In the genomic region with DNA sequence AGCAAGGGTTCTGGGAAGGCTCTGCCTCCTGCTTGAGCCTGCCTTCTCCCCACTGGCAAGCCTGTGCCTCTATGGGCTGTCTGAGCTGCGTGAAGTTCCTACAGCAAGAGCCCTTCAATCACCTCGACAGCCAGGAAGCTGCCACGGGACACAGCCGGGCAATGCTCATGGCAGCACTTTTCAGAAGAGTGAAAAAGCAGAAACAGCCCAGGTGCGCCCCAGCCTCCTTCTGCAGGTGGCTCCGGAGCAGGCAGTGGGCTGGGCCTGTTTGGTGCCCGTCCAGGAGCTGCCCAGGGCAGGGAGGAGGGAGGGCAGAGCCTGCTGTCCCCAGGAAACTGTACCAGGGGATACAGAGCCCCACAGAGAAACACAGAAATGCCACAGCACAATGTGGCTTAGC, we compare ENCODE assay signal across 12 cellular contexts. TPM values are rescaled to one million over a fixed set of nuclear protein-coding genes. Genes with fewer than 3 reads are reported as not detected.
DNase-seq lines count a peak whose midpoint lies in the region; ATAC-seq and TF ChIP-seq lines count a peak whose summit lies in the region.
"Had no signal": no experiment of that assay in that cellular context is flagged by ENCODE, and none has a peak within 500 bp of the region (broad histone marks: within the 10 kb centered on the region; RNA-seq: fewer than 3 reads in every experiment).

No MANE protein-coding gene starts in this region.

- no peak overlapping the region for H3K23ac ChIP-seq in IMR-90 (ENCODE audit: low read depth, low read length)
- no peak overlapping the region for H3K23ac ChIP-seq in neuronal stem cell (ENCODE audit: low read depth, low read length, poor library complexity)

- intact Hi-C loops in IMR-90 (cut with micrococcal nuclease), result no loop called here

- H2AK5ac ChIP-seq in IMR-90 (ENCODE audit: low read depth, low read length) (no peak overlapping the region), neuronal stem cell (ENCODE audit: low read depth, low read length) (peak overlapping the region; percentile 95)

- BruUV-seq in IMR-90 (replicated peaks; lab: Mats Ljungman, UMichigan), result no TSS peak

- CTCF ChIA-PET in IMR-90 (lab: Yijun Ruan, JAX), result interaction anchor here (1.9 kb wide), 1 partner anchor 187 kb away, joined by 5 read pairs; no protein-coding TSS in a partner anchor
- CTCF ChIA-PET in RWPE1 (lab: Yijun Ruan, JAX), result interaction anchor here (0.7 kb wide), 1 partner anchor 13 kb away, joined by 3 read pairs; no protein-coding TSS in a partner anchor

- H2AK9ac ChIP-seq in IMR-90 (replicated peaks; ENCODE audit: low read depth, low read length, poor library complexity), result peak overlapping the region; percentile 28

- H3K4ac ChIP-seq in IMR-90 (ENCODE audit: low read depth, low read length), result no peak overlapping the region
- no peak overlapping the region for H3K4ac ChIP-seq in neuronal stem cell (ENCODE audit: low read length)

- H3K4me2 ChIP-seq in IMR-90 (ENCODE audit: low read depth, low read length) (no peak overlapping the region), neuronal stem cell (ENCODE audit: insufficient read depth, low read length, poor library complexity, severe bottlenecking) (no peak overlapping the region)

- H3K9me3 ChIP-seq in IMR-90 (ENCODE audit: control insufficient read depth, insufficient read depth, low read length), result no peaks in the 10 kb centered on the region; the same call in 1 of the 2 replicates
- H3K9me3 ChIP-seq in neuronal stem cell (replicated peaks in 1 of 2; ENCODE audit: control insufficient read depth in 2 of 2, insufficient read depth in 1 of 2, low read depth in 1 of 2, low read length in 2 of 2), result peaks cover 0 to 7% of the 10 kb centered on the region in 2 donors
- peaks cover 4% of the 10 kb centered on the region; the same call in 1 of the 2 replicates for H3K9me3 ChIP-seq in SJCRH30 (replicated peaks)

- H2AFZ ChIP-seq in IMR-90 (replicated peaks; ENCODE audit: low read length, poor library complexity) (no peak overlapping the region), neuronal stem cell (ENCODE audit: low read length) (no peak overlapping the region)

- ATAC-seq in IMR-90 (ENCODE audit: low read depth) (no peak), GM19023 (IDR thresholded peaks at IDR 0.05; ENCODE audit: unreplicated experiment) (no peak)
- ATAC-seq: HepG2 had no signal

- no peak for DNase-seq in IMR-90
- no peak for DNase-seq in RWPE1 (ENCODE audit: low spot score)
- DNase-seq in neuronal stem cell (ENCODE audit: low spot score), result no peak
- no peak for DNase-seq in DMS79 (lab: John Stamatoyannopoulos, UW)
- no peak for DNase-seq in NCI-H2029 (lab: John Stamatoyannopoulos, UW)
- DNase-seq in SJCRH30, result no peak
- DNase-seq: CD8-positive, alpha-beta memory T cell; DMS53; GOT3; H9 had no signal

- POLR2A ChIA-PET in IMR-90 (lab: Charles Lee; ENCODE audit: unreplicated experiment) (no interaction called here), RWPE1 (lab: Yijun Ruan, JAX; ENCODE audit: low non-redundant PET) (no interaction called here)

- H3K79me1 ChIP-seq in IMR-90 (ENCODE audit: low read depth in 1 of 2, low read length in 2 of 2), result no peaks in the 10 kb centered on the region
- H3K79me1 ChIP-seq in neuronal stem cell (ENCODE audit: low read depth, low read length), result no peaks in the 10 kb centered on the region

- in situ Hi-C loops in IMR-90 (cut with MboI; ENCODE audit: low sequenced_read_pairs), result no loop called here

- no peak for TF ChIP-seq CTCF in IMR-90 (conservative IDR thresholded peaks at IDR 0.05; ENCODE audit: low read depth, low read length)
- TF ChIP-seq CTCF in RWPE1 (conservative IDR thresholded peaks at IDR 0.05; ENCODE audit: low read depth), result no peak

- H3K56ac ChIP-seq in IMR-90 (ENCODE audit: extremely low read depth, insufficient read depth, low read length), result no peak overlapping the region

- no peak overlapping the region for H3K18ac ChIP-seq in IMR-90 (ENCODE audit: low read depth, low read length)
- H3K18ac ChIP-seq in neuronal stem cell (ENCODE audit: low read length), result peak overlapping the region; percentile 77

- no peak overlapping the region for H4K5ac ChIP-seq in IMR-90 (ENCODE audit: low read depth, low read length)

- H3K4me1 ChIP-seq in IMR-90 (ENCODE audit: control insufficient read depth, insufficient read depth, low read length) (no peaks in the 10 kb centered on the region), neuronal stem cell (ENCODE audit: control insufficient read depth in 2 of 2, insufficient read depth in 1 of 2, low read depth in 1 of 2, low read length in 2 of 2) (no peaks in the 10 kb centered on the region), SJCRH30 (peaks cover 6% of the 10 kb centered on the region)

- no peak overlapping the region for H2BK20ac ChIP-seq in IMR-90 (ENCODE audit: low read depth, low read length)

- no peak for TF ChIP-seq POLR2A in IMR-90 (IDR thresholded peaks at IDR 0.05; ENCODE audit: low read depth, low read length)

- H3K9ac ChIP-seq in IMR-90 (ENCODE audit: low read depth, low read length), result no peak overlapping the region
- no peak overlapping the region for H3K9ac ChIP-seq in neuronal stem cell (ENCODE audit: low read depth, low read length, poor library complexity)

- H2BK5ac ChIP-seq in IMR-90 (ENCODE audit: low read depth, low read length, poor library complexity, severe bottlenecking) (no peak overlapping the region), neuronal stem cell (ENCODE audit: low read length) (peak overlapping the region; percentile 29)

- peaks cover 4% of the 10 kb centered on the region; the same call in 1 of the 2 replicates for H3K9me1 ChIP-seq in IMR-90 (ENCODE audit: insufficient read depth, low read length)

- H3K27me3 ChIP-seq in IMR-90 (ENCODE audit: control insufficient read depth, insufficient read depth, low read length) (no peaks in the 10 kb centered on the region), neuronal stem cell (ENCODE audit: control insufficient read depth in 3 of 3, insufficient read depth in 3 of 3, low read depth in 1 of 3, low read length in 3 of 3) (peaks cover 0 to 49% (median 2%) of the 10 kb centered on the region in 3 experiments), SJCRH30 (no peaks in the 10 kb centered on the region)

- peaks cover 47% of the 10 kb centered on the region for H3K36me3 ChIP-seq in IMR-90 (ENCODE audit: control insufficient read depth, insufficient read depth, low read length)
- no peaks in the 10 kb centered on the region for H3K36me3 ChIP-seq in neuronal stem cell (replicated peaks in 1 of 2; ENCODE audit: control insufficient read depth in 2 of 2, insufficient read depth in 2 of 2, low read length in 2 of 2)
- H3K36me3 ChIP-seq in SJCRH30, result peaks cover 26% of the 10 kb centered on the region

- H2BK12ac ChIP-seq in neuronal stem cell (ENCODE audit: low read length), result no peak overlapping the region

- no peaks in the 10 kb centered on the region for H4K20me1 ChIP-seq in IMR-90 (ENCODE audit: insufficient read depth, low read length)

- H3K14ac ChIP-seq in IMR-90 (replicated peaks; ENCODE audit: low read depth, low read length) (no peak overlapping the region), neuronal stem cell (ENCODE audit: low read length) (no peak overlapping the region)

- H3K4me3 ChIP-seq in IMR-90 (ENCODE audit: insufficient read depth, low read depth, low read length), result no peak overlapping the region
- no peak overlapping the region for H3K4me3 ChIP-seq in neuronal stem cell (ENCODE audit: low read length in 2 of 2)
- no peak overlapping the region for H3K4me3 ChIP-seq in SJCRH30

- H2BK120ac ChIP-seq in IMR-90 (ENCODE audit: low read depth, low read length) (no peak overlapping the region), neuronal stem cell (ENCODE audit: low read depth, low read length) (no peak overlapping the region)

- H4K8ac ChIP-seq in IMR-90 (ENCODE audit: low read depth in 2 of 2, low read length in 2 of 2) (no peak overlapping the region), neuronal stem cell (ENCODE audit: low read depth, low read length) (no peak overlapping the region)

- H3K27ac ChIP-seq in IMR-90 (ENCODE audit: insufficient read depth, low read length), result no peak overlapping the region
- H3K27ac ChIP-seq in RWPE1, result peak overlapping the region; percentile 36; the same call in 1 of the 2 replicates
- H3K27ac ChIP-seq in neuronal stem cell (replicated peaks; ENCODE audit: low read length), result no peak overlapping the region
- no peak overlapping the region for H3K27ac ChIP-seq in SJCRH30

- no peak for TF ChIP-seq RAD21 in IMR-90 (IDR thresholded peaks at IDR 0.05; ENCODE audit: low read length)

- H2BK15ac ChIP-seq in IMR-90 (ENCODE audit: low read depth, low read length) (no peak overlapping the region), neuronal stem cell (ENCODE audit: low read length) (no peak overlapping the region)

- H4K91ac ChIP-seq in IMR-90 (ENCODE audit: insufficient read depth, low read depth, low read length) (no peak overlapping the region), neuronal stem cell (ENCODE audit: low read depth, low read length, poor library complexity) (no peak overlapping the region)

- WGBS in IMR-90 (ENCODE audit: extremely low coverage in 2 of 2, insufficient read length in 1 of 2), 2 experiments, result 77% methylated on average over 6 of the region's 7 CpGs; no CpG with 5 or more reads in 1 of the 2 experiments
- no CpG with 5 or more reads among the region's 7 CpGs for WGBS in neuronal stem cell (ENCODE audit: extremely low coverage in 2 of 2, insufficient read length in 2 of 2, insufficient replicate concordance in 1 of 2), 2 donors

- dilution Hi-C loops in IMR-90 (cut with HindIII; ENCODE audit: low sequenced_read_pairs, unreplicated experiment), result no loop called here

TF ChIP-seq in IMR-90, 13 proteins besides CTCF, POLR2A, EP300 and RAD21 (continues in another document):
- TF ChIP-seq SMC3 (IDR thresholded peaks at IDR 0.05; ENCODE audit: low read depth, low read length), result no peak
- TF ChIP-seq CEBPB (IDR thresholded peaks at IDR 0.05; ENCODE audit: low read depth, low read length), result no peak
- TF ChIP-seq BHLHE40 (IDR thresholded peaks at IDR 0.05; ENCODE audit: low read depth, low read length), result no peak

RNA-seq across cellular contexts. Expression of a gene that starts 24.6 kb away (rescaled TPM):
- 175 and 202 TPM in 2 replicates for total RNA-seq in IMR-90 (2012; rRNA removed)
- polyA plus RNA-seq in IMR-90 (2012; rRNA removed), result 296 and 347 TPM in 2 replicates
- polyA plus RNA-seq in IMR-90 (2012; cell fraction: cytosol; rRNA removed), result 473 and 691 TPM in 2 replicates
- 159 and 329 TPM in 2 replicates for polyA plus RNA-seq in IMR-90 (2012; cell fraction: nucleus; rRNA removed; ENCODE audit: low replicate concordance)
- 7.3 TPM for polyA plus RNA-seq in neuronal stem cell (2013, experiment 1 of 2)
- polyA plus RNA-seq in neuronal stem cell (2013, experiment 2 of 2), result 6.4 TPM
- total RNA-seq in SJCRH30 (2014; rRNA removed; shearing (Covaris generic)), result 69.2 and 74.6 TPM in 2 replicates

RNA-seq across cellular contexts. Expression of a gene that starts 24.7 kb away (rescaled TPM):
- 14.7 and 15.6 TPM in 2 replicates for total RNA-seq in IMR-90 (2012; rRNA removed)
- polyA plus RNA-seq in IMR-90 (2012; rRNA removed), result 25.7 and 28.4 TPM in 2 replicates
- polyA plus RNA-seq in IMR-90 (2012; cell fraction: cytosol; rRNA removed), result 29.7 and 38.9 TPM in 2 replicates
- polyA plus RNA-seq in IMR-90 (2012; cell fraction: nucleus; rRNA removed; ENCODE audit: low replicate concordance), result 47.3 and 92.8 TPM in 2 replicates
- polyA plus RNA-seq in neuronal stem cell (2013, experiment 1 of 2), result 16.7 TPM
- polyA plus RNA-seq in neuronal stem cell (2013, experiment 2 of 2), result 17.7 TPM
- 17.0 and 17.2 TPM in 2 replicates for total RNA-seq in SJCRH30 (2014; rRNA removed; shearing (Covaris generic))
